Comparison of ENCODE assay signal across 15 cellular contexts in the genomic region with DNA sequence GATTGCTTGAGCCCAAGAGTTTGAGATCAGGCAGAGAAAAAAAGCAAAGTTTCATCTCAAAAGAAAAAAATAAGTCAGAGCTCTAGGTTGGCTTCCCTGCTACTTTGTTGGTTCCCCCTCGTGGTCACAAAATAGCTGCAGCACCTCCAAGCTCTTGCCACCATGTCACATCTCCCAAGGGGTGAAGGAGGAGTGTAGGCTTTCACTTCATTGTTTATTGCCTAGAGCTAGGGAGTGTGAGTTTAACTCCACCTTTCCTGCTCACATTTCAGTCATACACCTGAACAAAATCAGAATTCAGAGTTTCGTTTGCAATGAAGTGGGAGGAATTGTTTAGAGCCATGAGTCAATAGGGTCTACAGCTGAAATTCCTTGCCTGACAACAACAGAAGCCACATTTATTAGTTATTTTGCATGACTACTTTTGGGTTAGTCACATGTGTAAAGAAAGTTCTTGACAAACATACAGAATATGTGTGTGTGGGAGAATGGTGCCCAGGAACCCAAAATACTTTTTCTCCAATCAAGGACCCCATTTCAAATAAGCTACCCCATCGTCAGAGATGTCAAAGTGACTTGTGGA. TPM values are rescaled to one million over a fixed set of nuclear protein-coding genes. Genes with fewer than 3 reads are reported as not detected.
DNase-seq lines count a peak whose midpoint lies in the region; ATAC-seq, FAIRE-seq and TF ChIP-seq lines count a peak whose summit lies in the region.
"Had no signal": no experiment of that assay in that cellular context is flagged by ENCODE, and none has a peak within 500 bp of the region (broad histone marks: within the 10 kb centered on the region; RNA-seq: fewer than 3 reads in every experiment).

No MANE protein-coding gene starts in this region.

- no peaks in the 10 kb centered on the region for H3K9me3 Mint-ChIP-seq in activated CD8-positive, alpha-beta memory T cell treated with anti-CD3 and anti-CD28 coated beads, Interleukin-2, amount 10 ng/mL, durations not matched to agents 7 days and 5 days (ENCODE audit: low read depth)
- no peaks in the 10 kb centered on the region for H3K9me3 Mint-ChIP-seq in neural progenitor cell
- H3K9me3 Mint-ChIP-seq: CD8-positive, alpha-beta memory T cell had no signal

- no peak for TF ChIP-seq CTCF in bronchial epithelial cell (IDR thresholded peaks at IDR 0.05; ENCODE audit: insufficient read depth, low read length, severe bottlenecking)
- TF ChIP-seq CTCF in neural progenitor cell (IDR thresholded peaks at IDR 0.05): no peak

- peak overlapping the region; percentile 47 for H3K27ac Mint-ChIP-seq in activated CD8-positive, alpha-beta memory T cell treated with anti-CD3 and anti-CD28 coated beads, Interleukin-2, amount 10 ng/mL, durations not matched to agents 7 days and 5 days
- H3K27ac Mint-ChIP-seq in neural progenitor cell: no peak overlapping the region

- H2AFZ ChIP-seq in neural progenitor cell (replicated peaks): no peak overlapping the region

- CTCF ChIA-PET in activated CD8-positive, alpha-beta memory T cell treated with anti-CD3 and anti-CD28 coated beads, Interleukin-2, amount 10 ng/mL, durations not matched to agents 7 days and 5 days (lab: Charles Lee): no interaction called here

- H3K36me3 ChIP-seq in bronchial epithelial cell (ENCODE audit: control insufficient read depth, insufficient read depth, low read length) (no peaks in the 10 kb centered on the region), neural progenitor cell (no peaks in the 10 kb centered on the region)
- H3K36me3 ChIP-seq: tibial artery had no signal

- peaks cover 2% of the 10 kb centered on the region for H3K36me3 Mint-ChIP-seq in activated CD8-positive, alpha-beta memory T cell treated with anti-CD3 and anti-CD28 coated beads, Interleukin-2, amount 10 ng/mL, durations not matched to agents 7 days and 5 days
- no peaks in the 10 kb centered on the region for H3K36me3 Mint-ChIP-seq in neural progenitor cell
- H3K36me3 Mint-ChIP-seq: CD8-positive, alpha-beta memory T cell had no signal

- H3K79me2 ChIP-seq in neural progenitor cell (ENCODE audit: low read depth): no peaks in the 10 kb centered on the region

- DNase-seq in activated CD8-positive, alpha-beta memory T cell treated with anti-CD3 and anti-CD28 coated beads, Interleukin-2, amount 10 ng/mL, durations not matched to agents 7 days and 5 days: no peak
- no peak for DNase-seq in activated CD8-positive, alpha-beta memory T cell treated with anti-CD3 and anti-CD28 coated beads for 24 hours
- peak; percentile 38 for DNase-seq in bronchial epithelial cell (ENCODE audit: low read depth)
- DNase-seq in NCI-H748 treated with DMSO at 0.1 percent for 48 hours (lab: John Stamatoyannopoulos, UW): no peak
- no peak for DNase-seq in hypothalamus (lab: John Stamatoyannopoulos, UW)
- DNase-seq in neural progenitor cell (ENCODE audit: low spot score): no peak
- DNase-seq: glutamatergic neuron; occipital lobe; stimulated activated CD4-positive, alpha-beta T cell treated with anti-CD3 and anti-CD28 coated beads, Interleukin-4, amount 100 ng/mL, for 1 hour; tibial artery had no signal

- H3K9ac ChIP-seq in neural progenitor cell: no peak overlapping the region

- ATAC-seq in activated CD8-positive, alpha-beta memory T cell treated with anti-CD3 and anti-CD28 coated beads, Interleukin-2, amount 10 ng/mL, durations not matched to agents 7 days and 5 days: no peak
- ATAC-seq in GM19372 (IDR thresholded peaks at IDR 0.05; ENCODE audit: low read depth, unreplicated experiment) (peak; percentile 36), HG03025 (IDR thresholded peaks at IDR 0.05; ENCODE audit: low FRiP score, unreplicated experiment) (peak; percentile 59)
- ATAC-seq: sciatic nerve had no signal

- H3K9me3 ChIP-seq in neural progenitor cell (ENCODE audit: low read depth): no peaks in the 10 kb centered on the region
- H3K9me3 ChIP-seq: tibial artery had no signal

- H3K4me3 ChIP-seq in bronchial epithelial cell (ENCODE audit: low read depth, low read length) (no peak overlapping the region), neural progenitor cell (no peak overlapping the region)
- H3K4me3 ChIP-seq: tibial artery had no signal

- H3K4me1 ChIP-seq in neural progenitor cell: no peaks in the 10 kb centered on the region

- H3K4me3 Mint-ChIP-seq in activated CD8-positive, alpha-beta memory T cell treated with anti-CD3 and anti-CD28 coated beads, Interleukin-2, amount 10 ng/mL, durations not matched to agents 7 days and 5 days: no peak overlapping the region
- no peak overlapping the region for H3K4me3 Mint-ChIP-seq in neural progenitor cell

- no peaks in the 10 kb centered on the region for H4K20me1 ChIP-seq in neural progenitor cell (ENCODE audit: low read depth)

- H3K27me3 ChIP-seq in bronchial epithelial cell (ENCODE audit: control insufficient read depth, insufficient read depth, low read length): no peaks in the 10 kb centered on the region
- H3K27me3 ChIP-seq in neural progenitor cell: no peaks in the 10 kb centered on the region
- H3K27me3 ChIP-seq: tibial artery had no signal

- H3K27me3 Mint-ChIP-seq in activated CD8-positive, alpha-beta memory T cell treated with anti-CD3 and anti-CD28 coated beads, Interleukin-2, amount 10 ng/mL, durations not matched to agents 7 days and 5 days: no peaks in the 10 kb centered on the region
- H3K27me3 Mint-ChIP-seq in neural progenitor cell (ENCODE audit: insufficient read depth, low read depth): no peaks in the 10 kb centered on the region
- H3K27me3 Mint-ChIP-seq: CD8-positive, alpha-beta memory T cell had no signal

- H3K4me2 ChIP-seq in neural progenitor cell: no peak overlapping the region

- peaks cover 40% of the 10 kb centered on the region for H3K4me1 Mint-ChIP-seq in activated CD8-positive, alpha-beta memory T cell treated with anti-CD3 and anti-CD28 coated beads, Interleukin-2, amount 10 ng/mL, durations not matched to agents 7 days and 5 days
- H3K4me1 Mint-ChIP-seq in neural progenitor cell: peaks cover 3% of the 10 kb centered on the region

- H3F3A ChIP-seq in neural progenitor cell (ENCODE audit: low read depth): no peaks in the 10 kb centered on the region

- H3K27ac ChIP-seq in neural progenitor cell: no peak overlapping the region
- H3K27ac ChIP-seq: tibial artery had no signal

- no peak for FAIRE-seq in bronchial epithelial cell (lab: Jason Lieb, UNC)
- FAIRE-seq: endothelial cell of umbilical vein had no signal

RNA-seq across cellular contexts. Expression of a gene that starts 56.2 kb away (rescaled TPM):
- 10 to 100 TPM; 18.1 to 18.2 TPM for total RNA-seq in activated CD8-positive, alpha-beta memory T cell treated with anti-CD3 and anti-CD28 coated beads, Interleukin-2, amount 10 ng/mL, durations not matched to agents 7 days and 5 days
- total RNA-seq in bronchial epithelial cell (16.6 and 23.4 TPM in 2 replicates), neural progenitor cell (ENCODE audit: low replicate concordance) (21.9 and 38.2 TPM in 2 replicates)
